In the genomic region with DNA sequence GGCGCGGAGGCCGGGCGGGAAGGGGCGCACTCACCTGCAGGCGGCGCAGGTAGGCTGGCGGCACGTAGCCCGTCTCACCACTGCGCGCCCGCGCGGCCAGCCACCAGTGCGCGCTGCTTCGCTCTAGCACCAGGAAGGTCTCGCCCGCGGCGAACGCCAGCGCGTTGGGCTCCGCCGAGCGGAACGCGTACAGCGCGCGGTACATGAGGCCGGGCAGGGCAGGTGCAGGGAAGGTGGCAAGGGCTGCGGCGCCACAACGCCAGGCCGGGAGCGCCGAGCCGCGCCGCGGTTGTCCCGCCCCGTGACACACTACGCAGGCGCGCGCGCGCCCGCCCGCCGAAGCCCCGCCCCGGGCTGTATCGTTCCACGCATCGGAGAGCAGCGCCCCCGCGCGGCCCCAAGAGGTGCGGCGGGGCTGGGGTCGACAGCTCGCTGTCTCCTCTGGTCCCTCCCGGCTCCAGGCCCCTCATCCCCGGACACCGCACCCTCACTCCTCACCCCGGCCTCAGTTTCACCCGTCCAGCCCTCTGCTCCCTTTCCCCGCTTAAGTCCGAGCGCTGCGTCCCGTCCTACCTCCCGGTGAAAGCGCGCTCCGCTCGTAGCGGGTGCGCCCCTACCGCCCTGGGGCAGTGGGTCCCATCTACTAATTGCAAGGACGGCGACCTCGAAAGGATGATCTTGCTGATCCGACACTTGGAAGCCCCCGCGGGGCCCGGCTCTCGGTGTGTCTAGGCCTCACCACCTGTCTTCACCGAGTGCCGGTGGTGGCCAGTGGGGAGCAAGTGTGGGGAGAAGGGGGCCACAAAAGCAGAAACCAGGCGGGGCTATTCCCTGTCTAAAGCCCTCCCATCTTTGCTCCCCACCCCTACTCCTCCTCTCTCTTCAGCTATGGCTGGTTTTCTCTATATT, we compare ENCODE assay signal across 8 cellular contexts. TPM values are rescaled to one million over a fixed set of nuclear protein-coding genes. Genes with fewer than 3 reads are reported as not detected.
DNase-seq lines count a peak whose midpoint lies in the region; ATAC-seq and TF ChIP-seq lines count a peak whose summit lies in the region.

A gene (minus strand): TSS at position 313 of the 909 bp plus-strand sequence. CDS start 108 bp downstream, at position 205.

- TF ChIP-seq CTCF in LNCaP clone FGC (IDR thresholded peaks at IDR 0.05; ENCODE audit: control insufficient read depth, extremely low read depth, insufficient read depth) (peak; percentile 96), gastroesophageal sphincter (IDR thresholded peaks at IDR 0.05) (peak in 3 of 4 experiments; percentile 82 to 90 (median 84)), suprapubic skin (IDR thresholded peaks at IDR 0.05) (peak; percentile 75 to 89)

- H3K9me3 ChIP-seq in gastroesophageal sphincter: no peaks in the 10 kb centered on the region
- no peaks in the 10 kb centered on the region for H3K9me3 ChIP-seq in suprapubic skin

- no peaks in the 10 kb centered on the region for H3K27me3 ChIP-seq in gastroesophageal sphincter
- H3K27me3 ChIP-seq in suprapubic skin: no peaks in the 10 kb centered on the region

- no peak for TF ChIP-seq EP300 in gastroesophageal sphincter (IDR thresholded peaks at IDR 0.05)
- no peak for TF ChIP-seq EP300 in suprapubic skin (IDR thresholded peaks at IDR 0.05)

- H3K27ac ChIP-seq in gastroesophageal sphincter: peak within 1 kb of the TSS; percentile 24 to 92 (median 87)
- peak within 1 kb of the TSS; percentile 89 for H3K27ac ChIP-seq in suprapubic skin

- H3K4me1 ChIP-seq in gastroesophageal sphincter: peaks cover 0 to 53% (median 22%) of the 10 kb centered on the region in 3 donors
- peaks cover 38% of the 10 kb centered on the region for H3K4me1 ChIP-seq in suprapubic skin

- 0 to 4% methylated on average over 1 to 5 of the region's 97 CpGs for WGBS in gastroesophageal sphincter (ENCODE audit: low coverage in 1 of 2), 2 donors
- 2% methylated on average over 70 of the region's 97 CpGs for WGBS in suprapubic skin

- peak within 1 kb of the TSS; percentile 98 for H3K4me3 ChIP-seq in LNCaP clone FGC (ENCODE audit: low read depth, low read length)
- H3K4me3 ChIP-seq in gastroesophageal sphincter: peak within 1 kb of the TSS; percentile 78 to 91
- peak within 1 kb of the TSS; percentile 98 for H3K4me3 ChIP-seq in suprapubic skin

- peaks cover 0 to 57% of the 10 kb centered on the region in 2 donors for H3K36me3 ChIP-seq in gastroesophageal sphincter
- H3K36me3 ChIP-seq in suprapubic skin: peaks cover 54% of the 10 kb centered on the region

- DNase-seq in GF-D8 (lab: John Stamatoyannopoulos, UW) (peak; percentile 26), GOT3 (lab: John Stamatoyannopoulos, UW) (peak; percentile 61), LNCaP clone FGC (ENCODE audit: low read depth) (peak; percentile 36), SK-N-DZ (ENCODE audit: low spot score) (peak; percentile 79), nucleus accumbens (lab: John Stamatoyannopoulos, UW) (peak in 53 of 56 donors; percentile 39 to 92 (median 75)), suprapubic skin (ENCODE audit: low spot score in 2 of 2) (peak; percentile 91 to 95)
- peak; percentile 91 for DNase-seq in activated naive CD4-positive, alpha-beta T cell treated with Interleukin-2 at 50 U/mL for 16 hours

- ATAC-seq in gastroesophageal sphincter: peak; percentile 94

- TF ChIP-seq POLR2A in gastroesophageal sphincter (IDR thresholded peaks at IDR 0.05) (peak; percentile 81 to 94), suprapubic skin (IDR thresholded peaks at IDR 0.05) (peak in 1 of 2 donors; percentile 26)

RNA-seq across cellular contexts. Expression of the gene that starts here (rescaled TPM):
- 22.7 and 24.0 TPM in 2 replicates for polyA plus RNA-seq in SK-N-DZ (2014; cell fraction: cytosol; rRNA removed)
- 52.4 and 62.8 TPM in 2 replicates for polyA plus RNA-seq in SK-N-DZ (2014; cell fraction: nucleus; rRNA removed)
- total RNA-seq in gastroesophageal sphincter (10 to 100 TPM; 19.0 to 32.5 (median 21.1) TPM), suprapubic skin (10 to 100 TPM; 34.8 to 59.2 (median 44.9) TPM)

Comparison
In these comparisons a context has a peak if more than half of its experiments do, and no peak if none do; other contexts are left out.
1. Peak in every context shown above with its lines: DNase-seq, ATAC-seq, H3K4me3 ChIP-seq and H3K27ac ChIP-seq.
2. DNase-seq: peak in every context shown above with its lines; median percentile 93 in suprapubic skin; 91 in activated naive CD4-positive, alpha-beta T cell treated with Interleukin-2 at 50 U/mL for 16 hours; 79 in SK-N-DZ; 75 in nucleus accumbens; 61 in GOT3; 36 in LNCaP clone FGC; 26 in GF-D8.